Comparison of ENCODE assay signal across 13 cellular contexts in the genomic region with DNA sequence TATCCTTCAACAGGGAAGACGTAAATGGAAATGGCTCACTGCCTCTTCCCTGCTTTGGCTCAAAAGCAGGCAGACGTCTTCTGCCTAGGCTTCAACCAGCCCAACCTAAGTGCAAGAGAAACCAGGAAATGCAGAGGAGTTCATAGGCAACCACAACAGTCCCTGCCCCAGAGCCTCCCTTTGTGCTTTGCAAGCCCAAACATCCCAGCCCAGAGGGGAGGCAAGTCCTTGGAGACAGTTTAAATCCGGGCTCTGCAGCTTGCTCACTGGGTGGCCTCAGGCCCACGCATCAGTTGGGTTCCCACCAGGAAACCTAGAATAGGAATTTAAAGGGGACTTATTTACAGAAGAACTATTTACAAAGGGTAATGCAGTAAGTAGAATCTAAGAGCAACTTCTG. TPM values are rescaled to one million over a fixed set of nuclear protein-coding genes. Genes with fewer than 3 reads are reported as not detected.
A peak's percentile ranks its signal among the peaks of the same experiment; 100 is the strongest.
DNase-seq lines count a peak whose midpoint lies in the region; ATAC-seq and TF ChIP-seq lines count a peak whose summit lies in the region.
"Had no signal": no experiment of that assay in that cellular context is flagged by ENCODE, and none has a peak within 500 bp of the region (broad histone marks: within the 10 kb centered on the region; RNA-seq: fewer than 3 reads in every experiment).

No MANE protein-coding gene starts in this region.

- DNase-seq in activated T-cell treated with anti-CD3 and anti-CD28 coated beads, Interleukin-2, amount 50 U/mL, for 4 hours, result no peak
- no peak for DNase-seq in activated T-cell treated with anti-CD3 and anti-CD28 coated beads, Interleukin-2, amount 50 U/mL, for 1 hour
- DNase-seq in SK-N-MC (ENCODE audit: low read depth, low spot score), result peak; percentile 39
- DNase-seq in choroid plexus epithelial cell (ENCODE audit: low read depth), result peak; percentile 19
- DNase-seq in RWPE1 (ENCODE audit: low spot score), result no peak
- DNase-seq in left colon, result no peak
- DNase-seq in NCI-H1930 (lab: John Stamatoyannopoulos, UW), result no peak
- DNase-seq: NCI-H1436 treated with DMSO at 0.1 percent for 48 hours had no signal

- no peak overlapping the region for H3K9ac ChIP-seq in SK-N-MC (ENCODE audit: insufficient read length)

- H3K9me3 Mint-ChIP-seq in activated T-cell treated with anti-CD3 and anti-CD28 coated beads, Interleukin-2, amount 50 U/mL, for 4 hours, result no peaks in the 10 kb centered on the region
- no peaks in the 10 kb centered on the region for H3K9me3 Mint-ChIP-seq in stimulated activated naive CD8-positive, alpha-beta T cell treated with anti-CD3 and anti-CD28 coated beads, Interleukin-15, Interleukin-2, amounts not matched to agents 100 ng/mL and 50 ng/mL, for 24 hours

- TF ChIP-seq CTCF in choroid plexus epithelial cell (conservative IDR thresholded peaks at IDR 0.05; ENCODE audit: low read depth, low read length) (no peak), RWPE1 (conservative IDR thresholded peaks at IDR 0.05; ENCODE audit: low read depth) (no peak)

- peaks cover 47% of the 10 kb centered on the region for H3K36me3 Mint-ChIP-seq in activated T-cell treated with anti-CD3 and anti-CD28 coated beads, Interleukin-2, amount 50 U/mL, for 4 hours (ENCODE audit: insufficient read depth)
- peaks cover 74% of the 10 kb centered on the region for H3K36me3 Mint-ChIP-seq in stimulated activated naive CD8-positive, alpha-beta T cell treated with anti-CD3 and anti-CD28 coated beads, Interleukin-15, Interleukin-2, amounts not matched to agents 100 ng/mL and 50 ng/mL, for 24 hours (ENCODE audit: low read depth)

- H3K9me3 ChIP-seq in SK-N-MC (ENCODE audit: low read depth, low read length), result no peaks in the 10 kb centered on the region
- H3K9me3 ChIP-seq: right lobe of liver had no signal

- H3K27ac ChIP-seq in SK-N-MC (peak overlapping the region; percentile 81), RWPE1 (no peak overlapping the region)
- H3K27ac ChIP-seq: coronary artery, HL-60, right lobe of liver had no signal

- intact Hi-C loops in left colon (cut with DNase I, micrococcal nuclease), result no loop called here

- H3K27me3 Mint-ChIP-seq in activated T-cell treated with anti-CD3 and anti-CD28 coated beads, Interleukin-2, amount 50 U/mL, for 4 hours (ENCODE audit: low read depth), result no peaks in the 10 kb centered on the region
- no peaks in the 10 kb centered on the region for H3K27me3 Mint-ChIP-seq in stimulated activated naive CD8-positive, alpha-beta T cell treated with anti-CD3 and anti-CD28 coated beads, Interleukin-15, Interleukin-2, amounts not matched to agents 100 ng/mL and 50 ng/mL, for 24 hours

- no peaks in the 10 kb centered on the region for H3K36me3 ChIP-seq in SK-N-MC (ENCODE audit: insufficient read depth, low read length)
- H3K36me3 ChIP-seq: right lobe of liver had no signal

- peak overlapping the region; percentile 70 for H3K4me3 Mint-ChIP-seq in activated T-cell treated with anti-CD3 and anti-CD28 coated beads, Interleukin-2, amount 50 U/mL, for 4 hours
- no peak overlapping the region for H3K4me3 Mint-ChIP-seq in stimulated activated naive CD8-positive, alpha-beta T cell treated with anti-CD3 and anti-CD28 coated beads, Interleukin-15, Interleukin-2, amounts not matched to agents 100 ng/mL and 50 ng/mL, for 24 hours

- peak overlapping the region; percentile 85 for H3K27ac Mint-ChIP-seq in stimulated activated naive CD8-positive, alpha-beta T cell treated with anti-CD3 and anti-CD28 coated beads, Interleukin-15, Interleukin-2, amounts not matched to agents 100 ng/mL and 50 ng/mL, for 24 hours

- POLR2A ChIA-PET in RWPE1 (lab: Yijun Ruan, JAX; ENCODE audit: low non-redundant PET), result no interaction called here

- CTCF ChIA-PET in RWPE1 (lab: Yijun Ruan, JAX), result no interaction called here

- peaks cover 79% of the 10 kb centered on the region for H3K4me1 Mint-ChIP-seq in activated T-cell treated with anti-CD3 and anti-CD28 coated beads, Interleukin-2, amount 50 U/mL, for 4 hours (ENCODE audit: low read depth)
- peaks cover 79% of the 10 kb centered on the region for H3K4me1 Mint-ChIP-seq in stimulated activated naive CD8-positive, alpha-beta T cell treated with anti-CD3 and anti-CD28 coated beads, Interleukin-15, Interleukin-2, amounts not matched to agents 100 ng/mL and 50 ng/mL, for 24 hours (ENCODE audit: low read depth)

- peak; percentile 59 to 68 for ATAC-seq in activated T-cell treated with anti-CD3 and anti-CD28 coated beads, Interleukin-2, amount 50 U/mL, for 4 hours
- ATAC-seq in left colon, result no peak
- ATAC-seq: right lobe of liver had no signal

- H3K4me3 ChIP-seq in SK-N-MC (peak overlapping the region; percentile 60), choroid plexus epithelial cell (ENCODE audit: low read depth, low read length) (no peak overlapping the region)
- H3K4me3 ChIP-seq: coronary artery, right lobe of liver had no signal

RNA-seq across cellular contexts. Expression of a gene that starts 33.4 kb away (rescaled TPM):
- 100 to 1,000 TPM; 638 to 711 (median 642) TPM for total RNA-seq in activated T-cell treated with anti-CD3 and anti-CD28 coated beads, Interleukin-2, amount 50 U/mL, for 4 hours
- total RNA-seq in left colon, result 1 to 10 TPM in 1 of 2 donors, under 1 TPM in 1; 0.67 to 1.9 TPM
- total RNA-seq: lung microvascular endothelial cell had no signal

RNA-seq across cellular contexts. Expression of a gene that starts 52.9 kb away (rescaled TPM):
- 1 to 10 TPM; 3.8 to 6.1 (median 5.5) TPM for total RNA-seq in activated T-cell treated with anti-CD3 and anti-CD28 coated beads, Interleukin-2, amount 50 U/mL, for 4 hours
- 10 to 100 TPM in 1 of 2 donors, 1 to 10 TPM in 1; 8.6 to 15.1 TPM for total RNA-seq in left colon

Comparison
In these comparisons a context has a peak if more than half of its experiments do, and no peak if none do; other contexts are left out.
1. DNase-seq: peak in SK-N-MC (single experiment) and choroid plexus epithelial cell (single experiment); none in activated T-cell treated with anti-CD3 and anti-CD28 coated beads, Interleukin-2, amount 50 U/mL, for 4 hours (single experiment), activated T-cell treated with anti-CD3 and anti-CD28 coated beads, Interleukin-2, amount 50 U/mL, for 1 hour (single experiment), RWPE1 (single experiment), left colon (0 of 2) and NCI-H1930 (0 of 2).
2. RNA of a gene that starts 33.4 kb away (total RNA-seq): 638 to 711 TPM in activated T-cell treated with anti-CD3 and anti-CD28 coated beads, Interleukin-2, amount 50 U/mL, for 4 hours; 0.67 to 1.9 TPM in left colon; every median in the first group is over 100 times any median in the second.